ENCODE assay signal across 20 cellular contexts in genomic region chr6:39898625-39899024, GRCh38.
"Had no signal": no experiment of that assay in that cellular context is flagged by ENCODE, and none has a peak within 500 bp of the region (broad histone marks: within the 10 kb centered on the region; RNA-seq: fewer than 3 reads in every experiment).

No MANE protein-coding gene starts in this region.

- H3K27me3 ChIP-seq: SJSA1 had no signal

- H3K36me3 ChIP-seq: SJSA1 had no signal

- H3K4me1 ChIP-seq: SJSA1 had no signal

- H3K27ac ChIP-seq: RWPE1, SJSA1, SK-N-MC had no signal

- H3K4me3 ChIP-seq: SJSA1, SK-N-MC had no signal

- ATAC-seq: Panc1 had no signal

- DNase-seq: KBM-7, MV-4-11, NCI-H1048, NCI-H1105, NCI-H1417, NCI-H1436 treated with DMSO at 0.1 percent for 48 hours, NCI-H1694 treated with DMSO at 0.1 percent for 48 hours, NCI-H1930, NCI-H2081, NCI-H2107, NCI-H2227 treated with DMSO at 0.1 percent for 48 hours, NCI-H510A, NCI-H524 treated with DMSO at 0.1 percent for 48 hours, NCI-H69, NCI-H774, SHP77 treated with DMSO at 0.1 percent for 48 hours had no signal

- H3K9me3 ChIP-seq: SJSA1 had no signal
